In the genomic region with DNA sequence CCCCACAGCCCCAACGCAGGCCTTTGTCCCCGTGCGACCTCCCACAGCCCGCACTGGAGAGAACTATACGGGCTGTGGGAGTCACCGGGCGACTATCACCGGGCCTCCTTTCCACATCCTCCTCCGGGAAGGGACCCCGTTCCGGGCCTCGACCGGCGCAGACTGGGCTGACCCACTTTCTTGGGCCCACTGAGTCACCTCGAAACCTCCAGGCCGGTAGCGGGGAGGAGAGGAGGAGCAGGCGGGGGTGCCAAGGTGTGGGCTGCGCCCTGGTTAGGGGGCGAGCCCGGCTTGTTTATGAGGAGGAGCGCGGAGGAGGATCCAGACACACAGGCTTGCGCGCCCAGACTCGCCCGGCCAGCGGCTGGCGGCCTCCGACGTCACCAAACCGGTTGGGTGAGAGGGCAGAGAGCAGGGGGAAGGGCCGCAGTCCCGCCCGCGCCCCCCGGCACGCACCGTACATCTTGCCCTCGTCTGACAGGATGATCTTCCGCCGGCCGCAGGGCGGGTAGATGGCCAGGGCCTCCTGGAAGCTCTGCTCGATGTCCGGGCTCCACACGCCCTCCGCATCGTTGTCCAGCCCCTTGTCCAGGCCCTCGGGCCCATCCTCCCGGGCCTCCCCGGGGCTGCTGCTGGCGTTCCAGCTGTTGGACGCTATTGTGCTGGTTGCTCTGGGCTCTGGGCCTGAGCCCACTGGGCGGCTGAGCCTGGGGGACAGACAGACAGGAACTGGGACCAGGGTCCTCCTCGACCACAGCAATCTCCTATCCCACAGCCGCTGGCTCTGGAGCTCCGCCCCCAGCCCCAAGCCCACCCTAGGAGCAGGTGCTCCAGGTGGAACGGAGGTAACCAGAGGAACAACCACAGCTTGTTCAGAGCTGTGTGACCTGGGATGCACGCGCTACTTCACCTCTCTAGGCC, we compare ENCODE assay signal across 1 cellular context.
TF ChIP-seq lines count a peak whose summit lies in the region.

No MANE protein-coding gene starts in this region.

TF ChIP-seq in Ishikawa, 13 proteins besides CTCF, POLR2A, EP300 and RAD21 (continued from another document):
- TF ChIP-seq FOXM1 (IDR thresholded peaks at IDR 0.05; ENCODE audit: borderline replicate concordance, low read depth) (no peak; the same call in 1 of the 2 replicates), TAF1 (IDR thresholded peaks at IDR 0.05; ENCODE audit: low read depth) (peak; percentile 81)
- TF ChIP-seq, protein P1, sequence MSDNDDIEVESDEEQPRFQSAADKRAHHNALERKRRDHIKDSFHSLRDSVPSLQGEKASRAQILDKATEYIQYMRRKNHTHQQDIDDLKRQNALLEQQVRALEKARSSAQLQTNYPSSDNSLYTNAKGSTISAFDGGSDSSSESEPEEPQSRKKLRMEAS (IDR thresholded peaks at IDR 0.05) = peak; percentile 87
